In the genomic region with DNA sequence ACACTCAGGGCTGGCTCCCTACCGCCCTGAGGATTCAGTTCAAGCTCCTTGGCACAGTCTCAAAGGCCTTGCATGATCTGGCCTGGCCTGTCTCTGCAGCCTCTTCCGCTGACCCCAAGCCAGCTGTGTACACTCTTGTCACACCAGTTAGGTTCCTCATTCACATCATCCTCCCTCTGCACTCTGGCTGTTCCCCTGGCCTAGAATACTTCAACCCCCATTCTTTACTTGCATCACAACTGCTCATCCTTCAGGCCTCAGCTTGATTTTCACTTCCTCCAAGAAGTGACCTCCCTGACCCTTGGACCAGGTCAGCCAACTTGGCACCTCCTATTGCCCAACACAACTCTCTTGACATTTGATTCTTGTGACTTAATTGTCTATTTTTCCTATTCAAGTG, we compare ENCODE assay signal across 12 cellular contexts. TPM values are rescaled to one million over a fixed set of nuclear protein-coding genes. Genes with fewer than 3 reads are reported as not detected.
DNase-seq lines count a peak whose midpoint lies in the region; ATAC-seq, FAIRE-seq and TF ChIP-seq lines count a peak whose summit lies in the region.
"Had no signal": no experiment of that assay in that cellular context is flagged by ENCODE, and none has a peak within 500 bp of the region (broad histone marks: within the 10 kb centered on the region; RNA-seq: fewer than 3 reads in every experiment).

No MANE protein-coding gene starts in this region.

- H3K9me3 ChIP-seq in MG63 (no peaks in the 10 kb centered on the region), endothelial cell of umbilical vein (replicated peaks; ENCODE audit: control insufficient read depth, insufficient read depth, low read length) (no peaks in the 10 kb centered on the region), neural progenitor cell (ENCODE audit: low read depth) (no peaks in the 10 kb centered on the region), BE2C (no peaks in the 10 kb centered on the region)
- H3K9me3 ChIP-seq: Peyer's patch had no signal

- no peak overlapping the region for H3K4me2 ChIP-seq in endothelial cell of umbilical vein (ENCODE audit: insufficient read depth, low read length)
- no peak overlapping the region for H3K4me2 ChIP-seq in neural progenitor cell

- H3K36me3 ChIP-seq in MG63 (no peaks in the 10 kb centered on the region), endothelial cell of umbilical vein (ENCODE audit: control insufficient read depth in 2 of 2, extremely low read depth in 1 of 2, insufficient read depth in 2 of 2, low read length in 2 of 2) (no peaks in the 10 kb centered on the region), neural progenitor cell (no peaks in the 10 kb centered on the region), BE2C (no peaks in the 10 kb centered on the region)
- H3K36me3 ChIP-seq: Peyer's patch had no signal

- H3K27ac Mint-ChIP-seq in CD14-positive monocyte (peak overlapping the region; percentile 96 to 99 (median 98)), neural progenitor cell (peak overlapping the region; percentile 68)
- no peak overlapping the region for H3K27ac Mint-ChIP-seq in activated CD4-positive, alpha-beta T cell treated with anti-CD3 and anti-CD28 coated beads, Interleukin-2, amount 10 ng/mL, durations not matched to agents 7 days and 5 days
- H3K27ac Mint-ChIP-seq: activated naive CD4-positive, alpha-beta T cell treated with anti-CD3 and anti-CD28 coated beads, Interleukin-2, amount 50 U/mL, for 24 hours had no signal

- TF ChIP-seq CTCF in CD14-positive monocyte (IDR thresholded peaks at IDR 0.05) (no peak), endothelial cell of umbilical vein (IDR thresholded peaks at IDR 0.05; ENCODE audit: extremely low read depth in 1 of 2, insufficient read depth in 1 of 2, low read depth in 1 of 2, low read length in 2 of 2) (no peak), neural progenitor cell (IDR thresholded peaks at IDR 0.05) (no peak), BE2C (IDR thresholded peaks at IDR 0.05; ENCODE audit: low read depth, low read length) (no peak)

- no peak for TF ChIP-seq POLR2A in endothelial cell of umbilical vein (IDR thresholded peaks at IDR 0.05; ENCODE audit: low read depth, low read length)

- H3K27me3 ChIP-seq in MG63 = no peaks in the 10 kb centered on the region
- no peaks in the 10 kb centered on the region for H3K27me3 ChIP-seq in endothelial cell of umbilical vein (ENCODE audit: control insufficient read depth in 2 of 2, insufficient read depth in 2 of 2, low read length in 2 of 2)
- H3K27me3 ChIP-seq in neural progenitor cell = no peaks in the 10 kb centered on the region
- no peaks in the 10 kb centered on the region for H3K27me3 ChIP-seq in BE2C
- H3K27me3 ChIP-seq: Peyer's patch had no signal

- no TSS peak for BruUV-seq in endothelial cell of umbilical vein (replicated peaks; lab: Mats Ljungman, UMichigan)

- H3K27ac ChIP-seq in endothelial cell of umbilical vein (ENCODE audit: insufficient read depth, low read depth, low read length) = peak overlapping the region; percentile 99
- no peak overlapping the region for H3K27ac ChIP-seq in neural progenitor cell

- no peak overlapping the region for H3K4me3 ChIP-seq in MG63
- H3K4me3 ChIP-seq in endothelial cell of umbilical vein (replicated peaks in 1 of 3; ENCODE audit: insufficient read depth in 1 of 3, low read depth in 1 of 3, low read length in 3 of 3) = no peak overlapping the region
- H3K4me3 ChIP-seq in neural progenitor cell = no peak overlapping the region
- no peak overlapping the region for H3K4me3 ChIP-seq in BE2C (ENCODE audit: low read depth, low read length)
- H3K4me3 ChIP-seq: Peyer's patch had no signal

- peak; percentile 95 for DNase-seq in CD14-positive monocyte (ENCODE audit: low spot score)
- DNase-seq in MG63 = peak; percentile 78
- DNase-seq in endothelial cell of umbilical vein (ENCODE audit: low read depth, low spot score) = no peak
- no peak for DNase-seq in neural progenitor cell (ENCODE audit: low spot score)
- DNase-seq in activated CD4-positive, alpha-beta T cell treated with anti-CD3 and anti-CD28 coated beads, Interleukin-2, amount 10 ng/mL, durations not matched to agents 7 days and 5 days = no peak
- no peak for DNase-seq in BE2C
- no peak for DNase-seq in GM03348 (ENCODE audit: low spot score)
- DNase-seq: NCI-H1092 treated with DMSO at 0.1 percent for 48 hours had no signal

- peaks cover 46% of the 10 kb centered on the region for H3K4me1 ChIP-seq in endothelial cell of umbilical vein (ENCODE audit: control insufficient read depth, extremely low read depth, insufficient read depth, low read length)
- H3K4me1 ChIP-seq in neural progenitor cell = no peaks in the 10 kb centered on the region
- H3K4me1 ChIP-seq in BE2C = no peaks in the 10 kb centered on the region

- no peaks in the 10 kb centered on the region for H3F3A ChIP-seq in neural progenitor cell (ENCODE audit: low read depth)

- peaks cover 77% of the 10 kb centered on the region for H3K4me1 Mint-ChIP-seq in CD14-positive monocyte
- peaks cover 27% of the 10 kb centered on the region for H3K4me1 Mint-ChIP-seq in neural progenitor cell
- no peaks in the 10 kb centered on the region for H3K4me1 Mint-ChIP-seq in activated CD4-positive, alpha-beta T cell treated with anti-CD3 and anti-CD28 coated beads, Interleukin-2, amount 10 ng/mL, durations not matched to agents 7 days and 5 days

- H2AFZ ChIP-seq in endothelial cell of umbilical vein (ENCODE audit: low read depth, low read length) (no peak overlapping the region), neural progenitor cell (replicated peaks) (no peak overlapping the region)

- no peak for FAIRE-seq in endothelial cell of umbilical vein (lab: Jason Lieb, UNC)

- ATAC-seq in GM21381 (IDR thresholded peaks at IDR 0.05; ENCODE audit: unreplicated experiment) = no peak

- no peaks in the 10 kb centered on the region for H4K20me1 ChIP-seq in endothelial cell of umbilical vein (replicated peaks; ENCODE audit: control insufficient read depth, extremely low read depth, insufficient read depth, low read length)
- no peaks in the 10 kb centered on the region for H4K20me1 ChIP-seq in neural progenitor cell (ENCODE audit: low read depth)

- POLR2A ChIA-PET in endothelial cell of umbilical vein (lab: Charles Lee) = interaction anchor here (1.4 kb wide), 1 partner anchor 9 kb away, joined by 5 read pairs; no protein-coding TSS in a partner anchor
- POLR2A ChIA-PET in activated CD4-positive, alpha-beta T cell treated with anti-CD3 and anti-CD28 coated beads, Interleukin-2, amount 10 ng/mL, durations not matched to agents 7 days and 5 days (lab: Charles Lee) = no interaction called here

- H3K27me3 Mint-ChIP-seq in CD14-positive monocyte (ENCODE audit: low read depth in 3 of 3) (peaks cover 0 to 5% (median 4%) of the 10 kb centered on the region in 3 donors), neural progenitor cell (ENCODE audit: insufficient read depth, low read depth) (peaks cover 5% of the 10 kb centered on the region)
- peaks cover 5% of the 10 kb centered on the region for H3K27me3 Mint-ChIP-seq in activated CD4-positive, alpha-beta T cell treated with anti-CD3 and anti-CD28 coated beads, Interleukin-2, amount 10 ng/mL, durations not matched to agents 7 days and 5 days
- H3K27me3 Mint-ChIP-seq: activated naive CD4-positive, alpha-beta T cell treated with anti-CD3 and anti-CD28 coated beads, Interleukin-2, amount 50 U/mL, for 24 hours had no signal

- peaks cover 6 to 19% of the 10 kb centered on the region in 2 donors for H3K36me3 Mint-ChIP-seq in CD14-positive monocyte
- no peaks in the 10 kb centered on the region for H3K36me3 Mint-ChIP-seq in neural progenitor cell
- H3K36me3 Mint-ChIP-seq in activated CD4-positive, alpha-beta T cell treated with anti-CD3 and anti-CD28 coated beads, Interleukin-2, amount 10 ng/mL, durations not matched to agents 7 days and 5 days (ENCODE audit: low read depth) = no peaks in the 10 kb centered on the region
- H3K36me3 Mint-ChIP-seq: activated naive CD4-positive, alpha-beta T cell treated with anti-CD3 and anti-CD28 coated beads, Interleukin-2, amount 50 U/mL, for 24 hours had no signal

- CTCF ChIA-PET in endothelial cell of umbilical vein (lab: Charles Lee) = interaction anchor here (0.9 to 4.6 kb wide), 4 partner anchors 11 to 77 kb away, joined by 4 to 40 read pairs (median 6); a partner anchor contains a TSS
- CTCF ChIA-PET in activated CD4-positive, alpha-beta T cell treated with anti-CD3 and anti-CD28 coated beads, Interleukin-2, amount 10 ng/mL, durations not matched to agents 7 days and 5 days (lab: Charles Lee) = interaction anchor here (0.5 to 2.8 kb wide), 4 partner anchors 11 to 77 kb away, joined by 3 to 14 read pairs (median 6); no protein-coding TSS in a partner anchor

- H3K9me3 Mint-ChIP-seq in CD14-positive monocyte (peaks cover 0 to 5% (median 0%) of the 10 kb centered on the region in 7 donors), neural progenitor cell (peaks cover 4% of the 10 kb centered on the region)
- H3K9me3 Mint-ChIP-seq in activated CD4-positive, alpha-beta T cell treated with anti-CD3 and anti-CD28 coated beads, Interleukin-2, amount 10 ng/mL, durations not matched to agents 7 days and 5 days = no peaks in the 10 kb centered on the region
- H3K9me3 Mint-ChIP-seq: activated naive CD4-positive, alpha-beta T cell treated with anti-CD3 and anti-CD28 coated beads, Interleukin-2, amount 50 U/mL, for 24 hours had no signal

- intact Hi-C loops in CD14-positive monocyte (cut with micrococcal nuclease) (loop anchor here in 1 of 2 donors (5.0 kb wide), 1 partner anchor 59 kb away; no protein-coding TSS in a partner anchor), endothelial cell of umbilical vein (cut with micrococcal nuclease) (loop anchor here (2.0 kb wide), 1 partner anchor 23 kb away; no protein-coding TSS in a partner anchor)

- H3K4me3 Mint-ChIP-seq in CD14-positive monocyte (peak overlapping the region; percentile 66 to 85), neural progenitor cell (no peak overlapping the region)
- H3K4me3 Mint-ChIP-seq in activated CD4-positive, alpha-beta T cell treated with anti-CD3 and anti-CD28 coated beads, Interleukin-2, amount 10 ng/mL, durations not matched to agents 7 days and 5 days = no peak overlapping the region
- H3K4me3 Mint-ChIP-seq: activated naive CD4-positive, alpha-beta T cell treated with anti-CD3 and anti-CD28 coated beads, Interleukin-2, amount 50 U/mL, for 24 hours had no signal

- H3K9ac ChIP-seq in endothelial cell of umbilical vein (replicated peaks; ENCODE audit: extremely low read depth, insufficient read depth, low read length) (no peak overlapping the region), neural progenitor cell (no peak overlapping the region)

- dilution Hi-C loops in endothelial cell of umbilical vein (cut with MboI; ENCODE audit: extremely low pct_ligation_motif_present, low sequenced_read_pairs) = no loop called here

- H3K79me2 ChIP-seq in endothelial cell of umbilical vein (ENCODE audit: control insufficient read depth, insufficient read depth, low read length) (no peaks in the 10 kb centered on the region), neural progenitor cell (ENCODE audit: low read depth) (no peaks in the 10 kb centered on the region)

- H3K9me1 ChIP-seq in endothelial cell of umbilical vein (replicated peaks; ENCODE audit: control insufficient read depth, extremely low read depth, insufficient read depth, low read length) = no peaks in the 10 kb centered on the region

RNA-seq across cellular contexts. Expression of a gene that starts 18.9 kb away (rescaled TPM):
- polyA plus RNA-seq in CD14-positive monocyte (100 to 1,000 TPM in 1 of 2 donors, 10 to 100 TPM in 1; 82.2 to 105 TPM), endothelial cell of umbilical vein (156 and 158 TPM in 2 replicates)
- total RNA-seq in MG63 (2014; rRNA removed; shearing (Covaris generic); ENCODE audit: low replicate concordance) = 240 and 304 TPM in 2 replicates
- total RNA-seq in endothelial cell of umbilical vein (107 and 108 TPM in 2 replicates), neural progenitor cell (ENCODE audit: low replicate concordance) (79.8 and 84.3 TPM in 2 replicates)
- 180 and 203 TPM in 2 replicates for polyA plus RNA-seq in endothelial cell of umbilical vein (2011; cell fraction: cytosol; rRNA removed)
- 69.6 and 71.7 TPM in 2 replicates for polyA plus RNA-seq in endothelial cell of umbilical vein (2011; cell fraction: nucleus; rRNA removed)
- 141 and 266 TPM in 2 replicates for polyA plus RNA-seq in endothelial cell of umbilical vein (2012)
- polyA minus RNA-seq in endothelial cell of umbilical vein = 115 and 149 TPM in 2 replicates
- polyA minus RNA-seq in endothelial cell of umbilical vein (2011; cell fraction: cytosol; rRNA and poly(A)+ RNA removed) = 25.7 TPM
- polyA minus RNA-seq in endothelial cell of umbilical vein (2011; cell fraction: nucleus; rRNA and poly(A)+ RNA removed) = 29.2 and 44.5 TPM in 2 replicates
- total RNA-seq in activated CD4-positive, alpha-beta T cell treated with anti-CD3 and anti-CD28 coated beads, Interleukin-2, amount 10 ng/mL, durations not matched to agents 7 days and 5 days = 10 to 100 TPM; 60.8 to 70.5 TPM
- 99.7 TPM for polyA plus RNA-seq in BE2C (2012; ENCODE audit: insufficient read depth, insufficient read length, low read depth)

RNA-seq across cellular contexts. Expression of a gene that starts 24.6 kb away (rescaled TPM):
- polyA plus RNA-seq in CD14-positive monocyte = 10 to 100 TPM; 25.2 to 31.6 TPM
- 27.9 and 40.0 TPM in 2 replicates for total RNA-seq in MG63 (2014; rRNA removed; shearing (Covaris generic); ENCODE audit: low replicate concordance)
- 33.2 and 35.3 TPM in 2 replicates for total RNA-seq in endothelial cell of umbilical vein
- 62.9 and 79.8 TPM in 2 replicates for polyA plus RNA-seq in endothelial cell of umbilical vein
- 79.4 and 88.5 TPM in 2 replicates for polyA plus RNA-seq in endothelial cell of umbilical vein (2011; cell fraction: cytosol; rRNA removed)
- polyA plus RNA-seq in endothelial cell of umbilical vein (2011; cell fraction: nucleus; rRNA removed) = 126 and 162 TPM in 2 replicates
- polyA plus RNA-seq in endothelial cell of umbilical vein (2012) = 38.6 and 57.3 TPM in 2 replicates
- 33.7 and 35.1 TPM in 2 replicates for polyA minus RNA-seq in endothelial cell of umbilical vein
- 1.2 TPM for polyA minus RNA-seq in endothelial cell of umbilical vein (2011; cell fraction: cytosol; rRNA and poly(A)+ RNA removed)
- 54.6 and 68.6 TPM in 2 replicates for polyA minus RNA-seq in endothelial cell of umbilical vein (2011; cell fraction: nucleus; rRNA and poly(A)+ RNA removed)
- 2.4 and 3.4 TPM in 2 replicates for total RNA-seq in neural progenitor cell (ENCODE audit: low replicate concordance)
- 10 to 100 TPM; 13.7 to 15.4 TPM for total RNA-seq in activated CD4-positive, alpha-beta T cell treated with anti-CD3 and anti-CD28 coated beads, Interleukin-2, amount 10 ng/mL, durations not matched to agents 7 days and 5 days
- polyA plus RNA-seq in BE2C (2012; ENCODE audit: insufficient read depth, insufficient read length, low read depth) = 9.8 TPM

RNA-seq across cellular contexts. Expression of a gene that starts 38.2 kb away (rescaled TPM):
- polyA plus RNA-seq in CD14-positive monocyte (not detected), endothelial cell of umbilical vein (not detected in 2 replicates)
- total RNA-seq in MG63 (2014; rRNA removed; shearing (Covaris generic); ENCODE audit: low replicate concordance) = not detected in 2 replicates
- total RNA-seq in endothelial cell of umbilical vein (not detected in 2 replicates), neural progenitor cell (ENCODE audit: low replicate concordance) (not detected in 2 replicates)
- polyA plus RNA-seq in endothelial cell of umbilical vein (2011; cell fraction: cytosol; rRNA removed) = 0.06 TPM in 1 of 2 replicates, not detected in the other
- polyA plus RNA-seq in endothelial cell of umbilical vein (2011; cell fraction: nucleus; rRNA removed) = 0.09 and 0.22 TPM in 2 replicates
- not detected in 2 replicates for polyA plus RNA-seq in endothelial cell of umbilical vein (2012)
- polyA minus RNA-seq in endothelial cell of umbilical vein = not detected in 2 replicates
- not detected for polyA minus RNA-seq in endothelial cell of umbilical vein (2011; cell fraction: cytosol; rRNA and poly(A)+ RNA removed)
- not detected in 2 replicates for polyA minus RNA-seq in endothelial cell of umbilical vein (2011; cell fraction: nucleus; rRNA and poly(A)+ RNA removed)
- under 1 TPM; 0.35 to 0.44 TPM for total RNA-seq in activated CD4-positive, alpha-beta T cell treated with anti-CD3 and anti-CD28 coated beads, Interleukin-2, amount 10 ng/mL, durations not matched to agents 7 days and 5 days
- not detected for polyA plus RNA-seq in BE2C (2012; ENCODE audit: insufficient read depth, insufficient read length, low read depth)
- total RNA-seq: renal cortical epithelial cell had no signal

Comparison
In these comparisons a context has a peak if more than half of its experiments do, and no peak if none do; other contexts are left out.
1. DNase-seq: peak in CD14-positive monocyte (single experiment) and MG63 (single experiment); none in endothelial cell of umbilical vein (single experiment), neural progenitor cell (single experiment), activated CD4-positive, alpha-beta T cell treated with anti-CD3 and anti-CD28 coated beads, Interleukin-2, amount 10 ng/mL, durations not matched to agents 7 days and 5 days (single experiment), BE2C (single experiment) and GM03348 (single experiment).
2. H3K4me3 Mint-ChIP-seq: peak in CD14-positive monocyte (2 of 2); none in neural progenitor cell (single experiment) and activated CD4-positive, alpha-beta T cell treated with anti-CD3 and anti-CD28 coated beads, Interleukin-2, amount 10 ng/mL, durations not matched to agents 7 days and 5 days (single experiment).